In the genomic region with DNA sequence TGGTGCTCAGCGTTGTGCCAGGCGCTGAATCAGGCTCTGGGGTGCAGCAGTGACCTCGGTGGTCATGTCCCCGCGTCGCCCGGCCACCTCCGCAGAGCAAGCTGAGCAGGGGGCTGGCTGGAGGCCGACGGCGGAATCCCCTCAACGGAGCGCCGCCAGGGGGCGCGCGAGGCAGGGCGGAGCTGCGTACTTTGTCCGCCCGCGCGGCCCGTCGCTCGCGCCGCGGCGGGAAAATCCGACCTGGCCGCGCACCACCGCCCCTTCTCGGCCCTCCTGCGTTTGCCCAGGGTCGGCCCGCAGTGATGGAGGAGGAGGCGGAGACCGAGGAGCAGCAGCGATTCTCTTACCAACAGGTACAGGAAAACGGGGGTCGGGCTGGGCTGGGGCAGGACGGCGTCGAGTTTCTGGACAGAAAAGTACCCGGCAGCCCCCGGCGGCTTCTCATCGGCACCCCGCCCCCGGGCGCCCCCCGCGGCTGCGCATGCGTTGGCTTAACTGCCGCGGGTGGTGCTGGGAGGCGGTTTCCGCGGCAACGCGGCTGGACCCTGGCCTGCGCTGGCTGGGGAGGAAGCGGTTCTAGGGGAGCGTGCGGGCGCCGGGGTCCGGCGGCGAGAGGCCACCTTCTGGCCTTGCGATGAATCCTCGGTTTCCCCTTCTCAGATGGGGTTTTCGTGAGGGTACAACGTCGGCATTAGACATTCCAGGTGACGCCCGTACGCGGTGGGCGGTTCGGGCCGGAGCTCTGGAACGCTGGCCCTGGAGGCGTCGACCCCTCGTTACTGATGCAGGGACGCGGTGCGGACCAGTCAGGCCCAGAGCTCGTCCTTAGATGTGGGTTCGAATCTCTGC, we compare ENCODE assay signal across 8 cellular contexts. TPM values are rescaled to one million over a fixed set of nuclear protein-coding genes. Genes with fewer than 3 reads are reported as not detected.
A peak's percentile ranks its signal among the peaks of the same experiment; 100 is the strongest.
DNase-seq lines count a peak whose midpoint lies in the region; ATAC-seq lines count a peak whose summit lies in the region.

TSS of gene CENPS (plus strand) at position 218 of the 849 bp plus-strand sequence. CDS start at position 303, 85 bp downstream.

- peak within 1 kb of the TSS; percentile 92 for H3K4me3 Mint-ChIP-seq in activated T-helper 17 cell treated with anti-CD3 and anti-CD28 coated beads, Interleukin-2, amount 50 U/mL, for 72 hours
- H3K4me3 Mint-ChIP-seq in natural killer cell treated with Interleukin-12 subunit alpha and Interleukin-12 subunit beta and Interleukin-15 and Interleukin-18, amount 100 ng/mL, for 72 hours: peak within 1 kb of the TSS; percentile 85

- H3K4me1 Mint-ChIP-seq in activated T-helper 17 cell treated with anti-CD3 and anti-CD28 coated beads, Interleukin-2, amount 50 U/mL, for 72 hours: no peaks in the 10 kb centered on the region
- H3K4me1 Mint-ChIP-seq in natural killer cell treated with Interleukin-12 subunit alpha and Interleukin-12 subunit beta and Interleukin-15 and Interleukin-18, amount 100 ng/mL, for 72 hours (ENCODE audit: low read depth in 2 of 2): peaks cover 12 to 14% of the 10 kb centered on the region in 2 donors

- no peaks in the 10 kb centered on the region for H3K27me3 Mint-ChIP-seq in activated T-helper 17 cell treated with anti-CD3 and anti-CD28 coated beads, Interleukin-2, amount 50 U/mL, for 72 hours
- H3K27me3 Mint-ChIP-seq in natural killer cell treated with Interleukin-12 subunit alpha and Interleukin-12 subunit beta and Interleukin-15 and Interleukin-18, amount 100 ng/mL, for 72 hours: no peaks in the 10 kb centered on the region

- peak; percentile 77 for ATAC-seq in GM21786 (IDR thresholded peaks at IDR 0.05; ENCODE audit: unreplicated experiment)
- peak; percentile 91 for ATAC-seq in activated T-helper 17 cell treated with anti-CD3 and anti-CD28 coated beads, Interleukin-2, amount 50 U/mL, for 72 hours (replicated peaks)
- peak; percentile 94 to 97 for ATAC-seq in natural killer cell treated with Interleukin-12 subunit alpha and Interleukin-12 subunit beta and Interleukin-15 and Interleukin-18, amount 100 ng/mL, for 72 hours

- no peaks in the 10 kb centered on the region for H3K9me3 ChIP-seq in KOPT-K1 (ENCODE audit: insufficient read depth, low read length, poor library complexity, severe bottlenecking)

- H3K27ac Mint-ChIP-seq in activated T-helper 17 cell treated with anti-CD3 and anti-CD28 coated beads, Interleukin-2, amount 50 U/mL, for 72 hours: peak within 1 kb of the TSS; percentile 82
- H3K27ac Mint-ChIP-seq in natural killer cell treated with Interleukin-12 subunit alpha and Interleukin-12 subunit beta and Interleukin-15 and Interleukin-18, amount 100 ng/mL, for 72 hours: peak within 1 kb of the TSS; percentile 83 to 87

- no peaks in the 10 kb centered on the region for H3K9me3 Mint-ChIP-seq in activated T-helper 17 cell treated with anti-CD3 and anti-CD28 coated beads, Interleukin-2, amount 50 U/mL, for 72 hours
- no peaks in the 10 kb centered on the region for H3K9me3 Mint-ChIP-seq in natural killer cell treated with Interleukin-12 subunit alpha and Interleukin-12 subunit beta and Interleukin-15 and Interleukin-18, amount 100 ng/mL, for 72 hours

- DNase-seq in EH (ENCODE audit: low read depth) (peak; percentile 89), RPMI8226 (peak; percentile 95), fibroblast of peridontal ligament (ENCODE audit: extremely low read depth) (peak; percentile 79)
- peak; percentile 96 for DNase-seq in natural killer cell treated with Interleukin-12 subunit alpha and Interleukin-12 subunit beta and Interleukin-15 and Interleukin-18, amount 100 ng/mL, for 72 hours (ENCODE audit: low spot score)
- DNase-seq in stimulated activated naive CD4-positive, alpha-beta T cell treated with Interleukin-2 at 50 U/mL for 16 hours (lab: John Stamatoyannopoulos, UW): peak; percentile 86

- H3K36me3 Mint-ChIP-seq in activated T-helper 17 cell treated with anti-CD3 and anti-CD28 coated beads, Interleukin-2, amount 50 U/mL, for 72 hours (ENCODE audit: low read depth): no peaks in the 10 kb centered on the region
- H3K36me3 Mint-ChIP-seq in natural killer cell treated with Interleukin-12 subunit alpha and Interleukin-12 subunit beta and Interleukin-15 and Interleukin-18, amount 100 ng/mL, for 72 hours: no peaks in the 10 kb centered on the region

- H3K36me3 ChIP-seq in KOPT-K1 (ENCODE audit: insufficient read depth, low read length): no peaks in the 10 kb centered on the region

- H3K27ac ChIP-seq in KOPT-K1 (ENCODE audit: low read depth, low read length, poor library complexity, severe bottlenecking): peak within 1 kb of the TSS; percentile 91

RNA-seq across cellular contexts. Expression of gene CENPS, which starts in this region (rescaled TPM):
- 10 to 100 TPM in 1 of 2 donors, 1 to 10 TPM in 1; 7.2 to 13.7 TPM for total RNA-seq in activated T-helper 17 cell treated with anti-CD3 and anti-CD28 coated beads, Interleukin-2, amount 50 U/mL, for 72 hours
- 10 to 100 TPM; 12.6 to 20.7 TPM for total RNA-seq in natural killer cell treated with Interleukin-12 subunit alpha and Interleukin-12 subunit beta and Interleukin-15 and Interleukin-18, amount 100 ng/mL, for 72 hours

Comparison
In these comparisons a context has a peak if more than half of its experiments do, and no peak if none do; other contexts are left out.
1. Peak in every context shown above with its lines: DNase-seq, ATAC-seq and H3K27ac ChIP-seq.